ENCODE assay signal across 18 cellular contexts in genomic region chr11:43583548-43583947, GRCh38.
DNase-seq lines count a peak whose midpoint lies in the region; ATAC-seq, FAIRE-seq and TF ChIP-seq lines count a peak whose summit lies in the region.
"Had no signal": no experiment of that assay in that cellular context is flagged by ENCODE, and none has a peak within 500 bp of the region (broad histone marks: within the 10 kb centered on the region; RNA-seq: fewer than 3 reads in every experiment).

No MANE protein-coding gene starts in this region.

- 38% methylated on average over 6 of the region's 6 CpGs; no CpG with 5 or more reads in 1 of the 2 experiments for WGBS in H1 (ENCODE audit: extremely low coverage in 1 of 2, insufficient coverage in 1 of 2, insufficient read length in 1 of 2, insufficient replicate concordance in 2 of 2, low coverage in 1 of 2, low lambda C conversion rate in 2 of 2, missing lambda C conversion rate in 1 of 2), 2 experiments

- H3K23ac ChIP-seq in H1 (ENCODE audit: insufficient read length), result no peak overlapping the region

- H3K79me1 ChIP-seq in H1 (ENCODE audit: low read depth, low read length), result no peaks in the 10 kb centered on the region

- peaks cover 24% of the 10 kb centered on the region for H3K4me1 ChIP-seq in HUES48 (ENCODE audit: control insufficient read depth, insufficient read depth, low read length)
- H3K4me1 ChIP-seq in H1 (replicated peaks in 1 of 4; ENCODE audit: control insufficient read depth in 3 of 4, insufficient read depth in 4 of 4, low read length in 3 of 4), result peaks cover 3 to 29% (median 10%) of the 10 kb centered on the region in 4 experiments; a peak in 6 of 7 replicates
- H3K4me1 ChIP-seq in iPS-20b (ENCODE audit: insufficient read depth, low read length), result peaks cover 4% of the 10 kb centered on the region; the same call in 1 of the 2 replicates

- no peaks in the 10 kb centered on the region for H3K36me3 Mint-ChIP-seq in osteocyte (ENCODE audit: unreplicated experiment)
- H3K36me3 Mint-ChIP-seq in progenitor cell of endocrine pancreas (ENCODE audit: insufficient read depth), result no peaks in the 10 kb centered on the region

- H3K9ac ChIP-seq in HUES48 (ENCODE audit: low read depth, low read length), result no peak overlapping the region
- no peak overlapping the region for H3K9ac ChIP-seq in H1 (replicated peaks in 1 of 4; ENCODE audit: extremely low read depth in 1 of 4, low read depth in 3 of 4, low read length in 3 of 4)
- no peak overlapping the region for H3K9ac ChIP-seq in iPS-20b (ENCODE audit: low read depth, low read length)
- H3K9ac ChIP-seq: GM23248 had no signal

- H3K27me3 Mint-ChIP-seq in osteocyte (ENCODE audit: unreplicated experiment) (peaks cover 88% of the 10 kb centered on the region), progenitor cell of endocrine pancreas (peaks cover 96% of the 10 kb centered on the region)

- no peak overlapping the region for H3K56ac ChIP-seq in H1 (replicated peaks; ENCODE audit: insufficient read length, low read depth, low read length)

- POLR2A ChIA-PET in H1 (lab: Charles Lee; ENCODE audit: partially characterized antibody), result interaction anchor here (0.7 to 1.4 kb wide), 2 partner anchors 39 to 90 kb away, joined by 4 read pairs; no protein-coding TSS in a partner anchor

- peak overlapping the region; percentile 80; the same call in 1 of the 2 replicates for H2BK12ac ChIP-seq in H1 (ENCODE audit: low read depth, low read length)

- TF ChIP-seq RAD21 in H1 (IDR thresholded peaks at IDR 0.05 in 1 of 2, conservative IDR thresholded peaks at IDR 0.05 in 1 of 2; ENCODE audit: low read depth in 2 of 2, low read length in 2 of 2), result no peak

- H4K5ac ChIP-seq in H1 (ENCODE audit: insufficient read length, low read depth, low read length), result no peak overlapping the region

- no peak for ATAC-seq in HG03025 (IDR thresholded peaks at IDR 0.05; ENCODE audit: low FRiP score, unreplicated experiment)
- ATAC-seq: GM12878 had no signal

- H3K4me3 ChIP-seq in HUES48 (ENCODE audit: low read depth, low read length) (peak overlapping the region; percentile 77; the same call in 1 of the 2 replicates), H1 (ENCODE audit: extremely low read depth in 1 of 4, insufficient read depth in 2 of 4, low read depth in 3 of 4, low read length in 4 of 4) (peak overlapping the region in 2 of 4 experiments; percentile 14 to 90; a peak in 3 of 8 replicates), iPS-20b (ENCODE audit: low read length) (0 out of 2 replicates have a peak overlapping the region, but pooled peaks have one; percentile 53)
- H3K4me3 ChIP-seq: GM12878, GM23248 had no signal

- no peaks in the 10 kb centered on the region for H3K9me3 Mint-ChIP-seq in osteocyte (ENCODE audit: unreplicated experiment)
- H3K9me3 Mint-ChIP-seq in progenitor cell of endocrine pancreas (ENCODE audit: low read depth), result no peaks in the 10 kb centered on the region
- H3K9me3 Mint-ChIP-seq: CD4-positive, alpha-beta T cell; H9; IgD-negative memory B cell had no signal

- H3K4me3 Mint-ChIP-seq in osteocyte (ENCODE audit: unreplicated experiment), result no peak overlapping the region
- no peak overlapping the region for H3K4me3 Mint-ChIP-seq in progenitor cell of endocrine pancreas (ENCODE audit: low read depth)

- no peak overlapping the region for H2BK120ac ChIP-seq in H1 (replicated peaks; ENCODE audit: low read depth, low read length)

- no peak for TF ChIP-seq EP300 in H1 (IDR thresholded peaks at IDR 0.05; ENCODE audit: borderline replicate concordance in 1 of 2, low read depth in 2 of 2, low read length in 2 of 2)

- H2BK15ac ChIP-seq in H1 (ENCODE audit: low read length), result no peak overlapping the region

- H2AK5ac ChIP-seq in H1 (ENCODE audit: low read depth, low read length), result no peak overlapping the region

- H3K4me2 ChIP-seq in H1 (ENCODE audit: insufficient read depth in 1 of 2, low read depth in 2 of 2, low read length in 2 of 2), result peak overlapping the region; percentile 98 to 99

- no peak for TF ChIP-seq POLR2A in H1 (IDR thresholded peaks at IDR 0.05; ENCODE audit: control extremely low read depth in 1 of 2, low read depth in 2 of 2, low read length in 2 of 2)

- H3K4me1 Mint-ChIP-seq in osteocyte (ENCODE audit: unreplicated experiment) (peaks cover 24% of the 10 kb centered on the region), progenitor cell of endocrine pancreas (ENCODE audit: low read depth) (peaks cover 6% of the 10 kb centered on the region)

- H3K79me2 ChIP-seq in H1 (ENCODE audit: control insufficient read depth in 1 of 2, insufficient read depth in 2 of 2, low read length in 2 of 2), result no peaks in the 10 kb centered on the region

- H3K27me3 ChIP-seq in HUES48 (ENCODE audit: control insufficient read depth, insufficient read depth, low read length), result peaks cover 77% of the 10 kb centered on the region
- H3K27me3 ChIP-seq in H1 (replicated peaks in 1 of 4; ENCODE audit: control insufficient read depth in 3 of 4, extremely low read depth in 1 of 4, insufficient read depth in 3 of 4, low read length in 3 of 4), result peaks cover 45 to 63% (median 61%) of the 10 kb centered on the region in 4 experiments
- H3K27me3 ChIP-seq in iPS-20b (ENCODE audit: insufficient read depth, low read length), result peaks cover 89% of the 10 kb centered on the region

- no peak overlapping the region for H3K18ac ChIP-seq in H1 (ENCODE audit: extremely low read depth, low read length)

- H3K27ac ChIP-seq in HUES48 (ENCODE audit: low read depth, low read length), result no peak overlapping the region
- H3K27ac ChIP-seq in H1 (ENCODE audit: low read depth, low read length), result no peak overlapping the region
- H3K27ac ChIP-seq in iPS-20b (ENCODE audit: low read length), result no peak overlapping the region
- H3K27ac ChIP-seq: GM23248, HL-60 had no signal

- CTCF ChIA-PET in H1 (lab: Charles Lee; ENCODE audit: partially characterized antibody), result interaction anchor here (0.7 to 25.5 kb wide), 9 partner anchors 25 to 1147 kb away, joined by 3 to 646 read pairs (median 4); no protein-coding TSS in a partner anchor

- peaks cover 3 to 7% of the 10 kb centered on the region in 2 experiments for H4K20me1 ChIP-seq in H1 (replicated peaks in 1 of 2; ENCODE audit: control insufficient read depth in 1 of 2, insufficient read depth in 2 of 2, low read length in 2 of 2)

- DNase-seq in H1 (ENCODE audit: low read depth in 1 of 2, low spot score in 2 of 2), result no peak
- peak; percentile 63 for DNase-seq in osteocyte (ENCODE audit: extremely low spot score, unreplicated experiment)
- no peak for DNase-seq in progenitor cell of endocrine pancreas (ENCODE audit: low spot score, unreplicated experiment)
- no peak for DNase-seq in NCI-H226
- DNase-seq: C1 segment of cervical spinal cord; Calu3; CD4-positive, alpha-beta T cell; DMS 273 treated with DMSO at 0.1 percent for 48 hours had no signal

- no peak overlapping the region for H3K27ac Mint-ChIP-seq in osteocyte (ENCODE audit: unreplicated experiment)
- no peak overlapping the region for H3K27ac Mint-ChIP-seq in progenitor cell of endocrine pancreas
- H3K27ac Mint-ChIP-seq: B cell; CD4-positive, alpha-beta T cell; H9; IgD-negative memory B cell had no signal

- FAIRE-seq in H1 (lab: Jason Lieb, UNC), result no peak
- FAIRE-seq: A204.1, GM12878 had no signal

- no peak overlapping the region for H4K8ac ChIP-seq in H1 (ENCODE audit: extremely low read depth, insufficient read depth, low read length)

- H3K36me3 ChIP-seq in HUES48 (ENCODE audit: control insufficient read depth, insufficient read depth, low read length), result no peaks in the 10 kb centered on the region
- H3K36me3 ChIP-seq in H1 (ENCODE audit: control insufficient read depth in 2 of 4, insufficient read depth in 4 of 4, low read length in 3 of 4), result no peaks in the 10 kb centered on the region
- H3K36me3 ChIP-seq in iPS-20b (ENCODE audit: insufficient read depth, low read depth, low read length), result no peaks in the 10 kb centered on the region

- H3K23me2 ChIP-seq in H1 (ENCODE audit: low read depth, low read length), result peaks cover 21% of the 10 kb centered on the region

- no peak overlapping the region for H3K14ac ChIP-seq in H1 (ENCODE audit: insufficient read length)

- no peak overlapping the region; the same call in 1 of the 2 replicates for H2AFZ ChIP-seq in H1 (ENCODE audit: low read length)
- H2AFZ ChIP-seq: GM23248 had no signal

- H3K9me3 ChIP-seq in HUES48 (ENCODE audit: control insufficient read depth, insufficient read depth, low read length) (no peaks in the 10 kb centered on the region), H1 (ENCODE audit: insufficient read depth in 2 of 2, low read depth in 1 of 2, low read length in 1 of 2) (no peaks in the 10 kb centered on the region), iPS-20b (ENCODE audit: insufficient read depth, low read depth, low read length) (no peaks in the 10 kb centered on the region; the same call in 1 of the 2 replicates)

- no peak overlapping the region for H4K91ac ChIP-seq in H1 (replicated peaks; ENCODE audit: insufficient read length, low read length)

- no peak overlapping the region for H3K4ac ChIP-seq in H1 (replicated peaks; ENCODE audit: insufficient read length, low read depth, low read length)

- H2BK5ac ChIP-seq in H1 (ENCODE audit: low read depth, low read length), result no peak overlapping the region

- H2BK20ac ChIP-seq in H1 (ENCODE audit: low read length), result no peak overlapping the region

- TF ChIP-seq CTCF in H1 (IDR thresholded peaks at IDR 0.05; ENCODE audit: control extremely low read depth in 1 of 3, insufficient read depth in 1 of 3, low read depth in 1 of 3, low read length in 3 of 3) (no peak), osteocyte (IDR thresholded peaks at IDR 0.05) (no peak), progenitor cell of endocrine pancreas (IDR thresholded peaks at IDR 0.05; ENCODE audit: unreplicated experiment) (no peak)

TF ChIP-seq in H1, 55 proteins besides CTCF, POLR2A, EP300 and RAD21:
- TF ChIP-seq ZNF274 (IDR thresholded peaks at IDR 0.05; ENCODE audit: borderline replicate concordance, extremely low read depth, low read length) (no peak), TEAD4 (IDR thresholded peaks at IDR 0.05; ENCODE audit: low read depth, low read length) (no peak), TAF7 (optimal IDR thresholded peaks at IDR 0.05; ENCODE audit: borderline replicate concordance, low read depth, low read length) (no peak)
